8 cellular contexts compared by ENCODE assay signal in genomic region chr3:130893240-130894129, GRCh38.
DNase-seq lines count a peak whose midpoint lies in the region; ATAC-seq, FAIRE-seq and TF ChIP-seq lines count a peak whose summit lies in the region.

A gene with protein sequence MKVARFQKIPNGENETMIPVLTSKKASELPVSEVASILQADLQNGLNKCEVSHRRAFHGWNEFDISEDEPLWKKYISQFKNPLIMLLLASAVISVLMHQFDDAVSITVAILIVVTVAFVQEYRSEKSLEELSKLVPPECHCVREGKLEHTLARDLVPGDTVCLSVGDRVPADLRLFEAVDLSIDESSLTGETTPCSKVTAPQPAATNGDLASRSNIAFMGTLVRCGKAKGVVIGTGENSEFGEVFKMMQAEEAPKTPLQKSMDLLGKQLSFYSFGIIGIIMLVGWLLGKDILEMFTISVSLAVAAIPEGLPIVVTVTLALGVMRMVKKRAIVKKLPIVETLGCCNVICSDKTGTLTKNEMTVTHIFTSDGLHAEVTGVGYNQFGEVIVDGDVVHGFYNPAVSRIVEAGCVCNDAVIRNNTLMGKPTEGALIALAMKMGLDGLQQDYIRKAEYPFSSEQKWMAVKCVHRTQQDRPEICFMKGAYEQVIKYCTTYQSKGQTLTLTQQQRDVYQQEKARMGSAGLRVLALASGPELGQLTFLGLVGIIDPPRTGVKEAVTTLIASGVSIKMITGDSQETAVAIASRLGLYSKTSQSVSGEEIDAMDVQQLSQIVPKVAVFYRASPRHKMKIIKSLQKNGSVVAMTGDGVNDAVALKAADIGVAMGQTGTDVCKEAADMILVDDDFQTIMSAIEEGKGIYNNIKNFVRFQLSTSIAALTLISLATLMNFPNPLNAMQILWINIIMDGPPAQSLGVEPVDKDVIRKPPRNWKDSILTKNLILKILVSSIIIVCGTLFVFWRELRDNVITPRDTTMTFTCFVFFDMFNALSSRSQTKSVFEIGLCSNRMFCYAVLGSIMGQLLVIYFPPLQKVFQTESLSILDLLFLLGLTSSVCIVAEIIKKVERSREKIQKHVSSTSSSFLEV (plus strand): TSS chr3:130894084. CDS start chr3:130894770, 686 bp downstream.

- no peaks in the 10 kb centered on the region for H3K27me3 Mint-ChIP-seq in central memory CD8-positive, alpha-beta T cell

- ATAC-seq in GM19025 (IDR thresholded peaks at IDR 0.05; ENCODE audit: low read depth, unreplicated experiment) (peak; percentile 95), HG03342 (IDR thresholded peaks at IDR 0.05; ENCODE audit: unreplicated experiment) (peak; percentile 89)
- peak; percentile 81 for ATAC-seq in central memory CD8-positive, alpha-beta T cell (replicated peaks; ENCODE audit: extremely low read depth, poor library complexity, severe bottlenecking)

- peak within 1 kb of the TSS; percentile 97 for H3K27ac Mint-ChIP-seq in central memory CD8-positive, alpha-beta T cell (ENCODE audit: low read depth)

- no peaks in the 10 kb centered on the region for H3K9me3 Mint-ChIP-seq in central memory CD8-positive, alpha-beta T cell

- TF ChIP-seq CTCF in AG09319 (IDR thresholded peaks at IDR 0.05; ENCODE audit: low read depth, low read length), result no peak

- DNase-seq in AG09319 (ENCODE audit: extremely low read depth, low read depth), result peak; percentile 89
- peak; percentile 66 for DNase-seq in NCI-H345 treated with DMSO at 0.1 percent for 48 hours (lab: John Stamatoyannopoulos, UW; ENCODE audit: unreplicated experiment)
- peak; percentile 85 for DNase-seq in activated CD4-positive, CD25-positive, alpha-beta regulatory T cell treated with anti-CD3 and anti-CD28 coated beads, Interleukin-2, amount 50 U/mL, for 16 hours (ENCODE audit: low read depth, low spot score)
- peak; percentile 80 to 81 for DNase-seq in central memory CD8-positive, alpha-beta T cell (ENCODE audit: low spot score in 2 of 2)
- peak; percentile 88 for DNase-seq in stimulated activated CD4-positive, alpha-beta T cell treated with anti-CD3 and anti-CD28 coated beads, Interleukin-12 subunit alpha, Interleukin-12 subunit beta, amount 100 ng/mL, for 4 hours

- H3K4me3 Mint-ChIP-seq in central memory CD8-positive, alpha-beta T cell, result peak within 1 kb of the TSS; percentile 93

- FAIRE-seq in islet of Langerhans (lab: Jason Lieb, UNC), result peak; percentile 89

- peaks cover 12% of the 10 kb centered on the region for H3K36me3 Mint-ChIP-seq in central memory CD8-positive, alpha-beta T cell (ENCODE audit: insufficient read depth)

- peaks cover 39% of the 10 kb centered on the region for H3K4me1 Mint-ChIP-seq in central memory CD8-positive, alpha-beta T cell

Comparison
In these comparisons a context has a peak if more than half of its experiments do, and no peak if none do; other contexts are left out.
1. Peak in every context shown above with its lines: DNase-seq and ATAC-seq.